Comparison of ENCODE assay signal across 1 cellular context in genomic region chr16:1078579-1079021, GRCh38.
A peak's percentile ranks its signal among the peaks of the same experiment; 100 is the strongest.
TF ChIP-seq lines count a peak whose summit lies in the region.

No MANE protein-coding gene starts in this region.

TF ChIP-seq in HEK293, 187 proteins besides CTCF, POLR2A, EP300 and RAD21 (continued from another document and continues in another):
- TF ChIP-seq ZNF518A (tag by site-specific recombination; conservative IDR thresholded peaks at IDR 0.05; ENCODE audit: low read depth) (no peak), ZNF211 (tag by site-specific recombination; IDR thresholded peaks at IDR 0.05; ENCODE audit: low read depth) (no peak), HOXA7 (CRISPR knock-in tag; IDR thresholded peaks at IDR 0.05; ENCODE audit: borderline replicate concordance) (no peak), ZIC2 (tag by site-specific recombination; IDR thresholded peaks at IDR 0.05) (peak; percentile 96), ZFP37 (tag by site-specific recombination; IDR thresholded peaks at IDR 0.05) (no peak), ZNF529 (tag by site-specific recombination; IDR thresholded peaks at IDR 0.05; ENCODE audit: insufficient replicate concordance) (no peak), ZXDB (tag by site-specific recombination; IDR thresholded peaks at IDR 0.05) (peak; percentile 73), ZNF600 (tag by site-specific recombination; IDR thresholded peaks at IDR 0.05) (peak; percentile 93; the same call in 1 of the 2 replicates), ZNF112 (tag by site-specific recombination; IDR thresholded peaks at IDR 0.05) (no peak), YY1 (tag by site-specific recombination; IDR thresholded peaks at IDR 0.05) (no peak), ZBTB44 (tag by site-specific recombination; IDR thresholded peaks at IDR 0.05) (no peak), PATZ1 (tag by site-specific recombination; IDR thresholded peaks at IDR 0.05) (peak; percentile 81), BCL11B (tag by site-specific recombination; IDR thresholded peaks at IDR 0.05; ENCODE audit: low read depth) (no peak), HIC1 (tag by site-specific recombination; IDR thresholded peaks at IDR 0.05) (no peak), ZNF624 (tag by site-specific recombination; IDR thresholded peaks at IDR 0.05) (no peak), GLIS1 (tag by site-specific recombination; IDR thresholded peaks at IDR 0.05) (peak; percentile 78), ZNF623 (tag by site-specific recombination; IDR thresholded peaks at IDR 0.05) (no peak), ZNF560 (tag by site-specific recombination; IDR thresholded peaks at IDR 0.05; ENCODE audit: borderline replicate concordance) (no peak), ZNF19 (tag by site-specific recombination; IDR thresholded peaks at IDR 0.05; ENCODE audit: low read depth) (no peak), ZNF366 (tag by site-specific recombination; conservative IDR thresholded peaks at IDR 0.05) (peak; percentile 54; the same call in 1 of the 2 replicates), ZNF768 (tag by site-specific recombination; IDR thresholded peaks at IDR 0.05) (no peak), FEZF1 (tag by site-specific recombination; IDR thresholded peaks at IDR 0.05) (peak; percentile 39; the same call in 1 of the 2 replicates), ZSCAN30 (tag by site-specific recombination; IDR thresholded peaks at IDR 0.05) (peak; percentile 21; the same call in 1 of the 2 replicates), ZNF521 (tag by site-specific recombination; IDR thresholded peaks at IDR 0.05) (no peak), ZNF155 (tag by site-specific recombination; IDR thresholded peaks at IDR 0.05) (no peak), ZBTB17 (tag by site-specific recombination; IDR thresholded peaks at IDR 0.05) (peak; percentile 76), ZNF645 (tag by site-specific recombination; IDR thresholded peaks at IDR 0.05) (no peak), ZNF639 (tag by site-specific recombination; IDR thresholded peaks at IDR 0.05) (no peak), KLF7 (tag by site-specific recombination; IDR thresholded peaks at IDR 0.05; ENCODE audit: borderline replicate concordance) (no peak), ZNF140 (tag by site-specific recombination; IDR thresholded peaks at IDR 0.05) (no peak), ZNF433 (tag by site-specific recombination; IDR thresholded peaks at IDR 0.05; ENCODE audit: low read depth) (no peak), OSR2 (tag by site-specific recombination; IDR thresholded peaks at IDR 0.05) (peak; percentile 91), INSM2 (tag by site-specific recombination; IDR thresholded peaks at IDR 0.05) (0 out of 2 replicates have a peak, but pooled peaks have one; percentile 35), ZNF660 (tag by site-specific recombination; IDR thresholded peaks at IDR 0.05) (peak; percentile 56; the same call in 1 of the 2 replicates), ZNF830 (tag by site-specific recombination; IDR thresholded peaks at IDR 0.05; ENCODE audit: low read depth) (no peak), HOXC10 (CRISPR knock-in tag; IDR thresholded peaks at IDR 0.05) (no peak), ZNF488 (tag by site-specific recombination; IDR thresholded peaks at IDR 0.05) (no peak), ZNF501 (tag by site-specific recombination; IDR thresholded peaks at IDR 0.05) (no peak), MEIS1 (CRISPR knock-in tag; IDR thresholded peaks at IDR 0.05; ENCODE audit: borderline replicate concordance) (no peak), ZFHX2 (tag by site-specific recombination; conservative IDR thresholded peaks at IDR 0.05) (peak; percentile 57; the same call in 1 of the 2 replicates), KLF8 (tag by site-specific recombination; IDR thresholded peaks at IDR 0.05) (no peak; the same call in 1 of the 2 replicates), ZNF23 (tag by site-specific recombination; IDR thresholded peaks at IDR 0.05; ENCODE audit: borderline replicate concordance) (no peak), ZBTB26 (tag by site-specific recombination; optimal IDR thresholded peaks at IDR 0.05) (no peak), IKZF3 (tag by site-specific recombination; IDR thresholded peaks at IDR 0.05) (peak; percentile 63; the same call in 1 of the 2 replicates), OVOL3 (tag by site-specific recombination; IDR thresholded peaks at IDR 0.05) (no peak), PRDM1 (tag by site-specific recombination; IDR thresholded peaks at IDR 0.05) (no peak), ZNF449 (tag by site-specific recombination; IDR thresholded peaks at IDR 0.05) (no peak)
